In the genomic region with DNA sequence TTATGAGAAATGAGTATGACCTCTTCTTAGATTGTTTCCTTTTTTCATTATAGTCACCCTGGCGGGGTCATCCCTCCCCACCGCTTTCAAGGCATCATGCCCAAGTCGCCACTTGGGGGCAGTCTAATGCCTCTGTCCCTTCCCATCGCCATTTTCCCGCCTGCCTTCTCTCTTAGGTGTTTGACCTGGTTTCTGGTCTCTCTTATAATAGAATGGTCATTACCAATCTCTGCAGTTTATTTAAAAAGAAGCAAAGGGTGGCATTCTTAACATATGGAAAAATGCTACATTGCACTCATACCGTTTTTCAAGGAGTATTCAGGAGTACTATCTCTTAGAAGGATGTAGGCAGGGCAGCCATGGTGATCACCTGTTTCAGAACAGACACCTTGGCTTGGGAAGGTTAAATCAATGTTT, we compare ENCODE assay signal across 8 cellular contexts. TPM values are rescaled to one million over a fixed set of nuclear protein-coding genes. Genes with fewer than 3 reads are reported as not detected.
A peak's percentile ranks its signal among the peaks of the same experiment; 100 is the strongest.
DNase-seq lines count a peak whose midpoint lies in the region; ATAC-seq and TF ChIP-seq lines count a peak whose summit lies in the region.

No MANE protein-coding gene starts in this region.

- no peak for ATAC-seq in HG03469 (IDR thresholded peaks at IDR 0.05; ENCODE audit: unreplicated experiment)

- intact Hi-C loops in ascending aorta (cut with DNase I): loop anchor here (2.0 to 5.0 kb wide), 3 partner anchors 99 to 489 kb away; partner anchors contain the start of genes STX6 and XPR1

- no peak overlapping the region for H3K27ac ChIP-seq in ascending aorta

- H3K4me3 ChIP-seq in ascending aorta: no peak overlapping the region

- peak; percentile 70 to 83 (median 77) for TF ChIP-seq CTCF in ascending aorta (IDR thresholded peaks at IDR 0.05)

- DNase-seq in COR-L47 (lab: John Stamatoyannopoulos, UW) (peak; percentile 70), H4 (ENCODE audit: low spot score) (peak; percentile 49), NCI-H1694 treated with DMSO at 0.1 percent for 48 hours (lab: John Stamatoyannopoulos, UW) (peak; percentile 66), T-helper 22 cell (ENCODE audit: low read depth) (peak; percentile 4), ascending aorta (ENCODE audit: low spot score in 2 of 2) (peak in 1 of 2 donors; percentile 79), hippocampal formation (lab: John Stamatoyannopoulos, UW) (peak; percentile 52 to 56)
- DNase-seq in stimulated activated CD4-positive, alpha-beta T cell treated with anti-CD3 and anti-CD28 coated beads, Interleukin-12 subunit alpha, Interleukin-12 subunit beta, amount 100 ng/mL, for 24 hours (ENCODE audit: low read depth in 2 of 2): peak; percentile 32 to 63

- H3K36me3 ChIP-seq in ascending aorta: no peaks in the 10 kb centered on the region

- H3K27me3 ChIP-seq in ascending aorta: no peaks in the 10 kb centered on the region

- no peaks in the 10 kb centered on the region for H3K9me3 ChIP-seq in ascending aorta

- peaks cover 8 to 13% of the 10 kb centered on the region in 2 donors for H3K4me1 ChIP-seq in ascending aorta

RNA-seq across cellular contexts. Expression of gene OVAAL, which starts 25.2 kb away (rescaled TPM):
- not detected in 2 replicates for total RNA-seq in H4 (2014; rRNA removed; shearing (Covaris generic))
- not detected for total RNA-seq in ascending aorta

RNA-seq across cellular contexts. Expression of gene ACBD6, which starts 31.2 kb away (rescaled TPM):
- total RNA-seq in H4 (2014; rRNA removed; shearing (Covaris generic)): 66.9 and 67.6 TPM in 2 replicates
- 67.7 TPM for total RNA-seq in ascending aorta
